Comparison of ENCODE assay signal across 8 cellular contexts in genomic region chr13:100674363-100674847, GRCh38. TPM values are rescaled to one million over a fixed set of nuclear protein-coding genes. Genes with fewer than 3 reads are reported as not detected.
DNase-seq lines count a peak whose midpoint lies in the region; ATAC-seq lines count a peak whose summit lies in the region.

Gene TMTC4 (minus strand): TSS chr13:100674795. CDS start chr13:100670362, 4,433 bp downstream.

- H3K27me3 ChIP-seq in CD4-positive, alpha-beta memory T cell (ENCODE audit: insufficient read depth, low read length): no peaks in the 10 kb centered on the region

- no peaks in the 10 kb centered on the region for H3K9me3 ChIP-seq in CD4-positive, alpha-beta memory T cell (ENCODE audit: control insufficient read depth in 1 of 2, low read length in 2 of 2)

- CTCF ChIA-PET in CD4-positive, alpha-beta memory T cell (lab: Charles Lee; ENCODE audit: partially characterized antibody): interaction anchor here (0.6 to 2.2 kb wide), 6 partner anchors 10 to 1017 kb away, joined by 3 to 8 read pairs (median 6); partner anchors contain the start of gene GGACT

- peak within 1 kb of the TSS; percentile 73 for H3K27ac ChIP-seq in CD4-positive, alpha-beta memory T cell (ENCODE audit: low read depth, low read length)

- H3K36me3 ChIP-seq in CD4-positive, alpha-beta memory T cell (ENCODE audit: insufficient read depth, low read length): peaks cover 4% of the 10 kb centered on the region

- intact Hi-C loops in CD4-positive, alpha-beta memory T cell (cut with micrococcal nuclease): loop anchor here (2.0 to 10.0 kb wide), 4 partner anchors 453 to 1720 kb away; no protein-coding TSS in a partner anchor

- no peaks in the 10 kb centered on the region for H3K27me3 Mint-ChIP-seq in CD4-positive, alpha-beta memory T cell
- peaks cover 8% of the 10 kb centered on the region for H3K27me3 Mint-ChIP-seq in activated T-cell treated with anti-CD3 and anti-CD28 coated beads, Interleukin-2, amount 50 U/mL, for 24 hours

- ATAC-seq in GM19452 (IDR thresholded peaks at IDR 0.05; ENCODE audit: unreplicated experiment) (peak; percentile 54), HG03460 (IDR thresholded peaks at IDR 0.05; ENCODE audit: unreplicated experiment) (peak; percentile 36)

- DNase-seq in CD4-positive, alpha-beta memory T cell: no peak
- DNase-seq in activated T-cell treated with anti-CD3 and anti-CD28 coated beads, Interleukin-2, amount 50 U/mL, for 24 hours: no peak
- DNase-seq in globus pallidus (ENCODE audit: low spot score) (peak; percentile 81), renal cortical epithelial cell (ENCODE audit: low read depth) (no peak), NCI-H187 treated with DMSO at 0.1 percent for 48 hours (lab: John Stamatoyannopoulos, UW) (no peak)
- no peak for DNase-seq in effector CD8-positive, alpha-beta T cell (lab: John Stamatoyannopoulos, UW)

- peaks cover 16% of the 10 kb centered on the region for H3K4me1 ChIP-seq in CD4-positive, alpha-beta memory T cell (ENCODE audit: insufficient read depth, low read length)

- POLR2A ChIA-PET in CD4-positive, alpha-beta memory T cell (lab: Charles Lee; ENCODE audit: partially characterized antibody): interaction anchor here (0.6 to 3.2 kb wide), 15 partner anchors 9 to 1921 kb away, joined by 3 to 27 read pairs (median 4); partner anchors contain the start of genes CLYBL and GGACT

- H3K4me3 ChIP-seq in CD4-positive, alpha-beta memory T cell (ENCODE audit: low read length in 2 of 2): peak within 1 kb of the TSS; percentile 53 to 74

- peaks cover 16 to 44% (median 28%) of the 10 kb centered on the region in 4 donors for H3K4me1 Mint-ChIP-seq in CD4-positive, alpha-beta memory T cell
- peaks cover 24% of the 10 kb centered on the region for H3K4me1 Mint-ChIP-seq in activated T-cell treated with anti-CD3 and anti-CD28 coated beads, Interleukin-2, amount 50 U/mL, for 24 hours (ENCODE audit: low read depth)

- H3K27ac Mint-ChIP-seq in CD4-positive, alpha-beta memory T cell: peak within 1 kb of the TSS; percentile 88 to 95 (median 89)
- H3K27ac Mint-ChIP-seq in activated T-cell treated with anti-CD3 and anti-CD28 coated beads, Interleukin-2, amount 50 U/mL, for 24 hours: peak within 1 kb of the TSS; percentile 91

- H3K4me3 Mint-ChIP-seq in CD4-positive, alpha-beta memory T cell: peak within 1 kb of the TSS; percentile 90 to 98 (median 95)
- H3K4me3 Mint-ChIP-seq in activated T-cell treated with anti-CD3 and anti-CD28 coated beads, Interleukin-2, amount 50 U/mL, for 24 hours: peak within 1 kb of the TSS; percentile 83

- H3K36me3 Mint-ChIP-seq in CD4-positive, alpha-beta memory T cell: peaks cover 4 to 9% of the 10 kb centered on the region in 2 donors
- H3K36me3 Mint-ChIP-seq in activated T-cell treated with anti-CD3 and anti-CD28 coated beads, Interleukin-2, amount 50 U/mL, for 24 hours (ENCODE audit: low read depth): peaks cover 6% of the 10 kb centered on the region

- no peaks in the 10 kb centered on the region for H3K9me3 Mint-ChIP-seq in CD4-positive, alpha-beta memory T cell
- no peaks in the 10 kb centered on the region for H3K9me3 Mint-ChIP-seq in activated T-cell treated with anti-CD3 and anti-CD28 coated beads, Interleukin-2, amount 50 U/mL, for 24 hours

RNA-seq across cellular contexts. Expression of gene TMTC4, which starts in this region (rescaled TPM):
- 10 to 100 TPM; 25.7 to 27.7 TPM for total RNA-seq in CD4-positive, alpha-beta memory T cell
- 1 to 10 TPM; 2.8 to 4.5 TPM for polyA plus RNA-seq in CD4-positive, alpha-beta memory T cell
- total RNA-seq in renal cortical epithelial cell: 47.4 and 47.8 TPM in 2 replicates
